19 cellular contexts compared by ENCODE assay signal in the genomic region with DNA sequence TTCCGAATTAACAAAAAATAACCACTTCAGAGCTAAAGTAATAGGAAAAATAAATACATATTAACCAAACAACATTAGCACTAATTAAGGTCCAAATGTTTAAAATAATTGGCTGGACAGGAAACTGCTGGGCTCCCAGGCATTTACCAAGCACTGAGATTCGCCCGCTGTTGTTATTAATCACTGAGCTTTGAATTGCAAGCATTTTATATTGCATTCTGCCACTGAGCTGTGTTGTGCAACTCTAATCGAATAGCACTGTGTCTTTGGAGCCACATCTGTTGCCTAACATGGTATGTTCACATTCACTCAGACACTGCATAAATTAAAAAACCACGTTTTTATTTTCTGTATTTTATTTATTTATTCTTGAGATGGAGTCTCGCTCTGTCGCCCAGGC.
A peak's percentile ranks its signal among the peaks of the same experiment; 100 is the strongest.
DNase-seq lines count a peak whose midpoint lies in the region; ATAC-seq, FAIRE-seq and TF ChIP-seq lines count a peak whose summit lies in the region.
"Had no signal": no experiment of that assay in that cellular context is flagged by ENCODE, and none has a peak within 500 bp of the region (broad histone marks: within the 10 kb centered on the region; RNA-seq: fewer than 3 reads in every experiment).

No MANE protein-coding gene starts in this region.

- H3K9ac ChIP-seq in HepG2 (ENCODE audit: insufficient read depth, low read depth, low read length): no peak overlapping the region

- H3K4me2 ChIP-seq in HepG2 (ENCODE audit: low read depth, low read length): no peak overlapping the region

- intact Hi-C loops in HepG2 (cut with micrococcal nuclease; ENCODE audit: unreplicated experiment): no loop called here

- CTCF ChIA-PET in HepG2 (lab: Yijun Ruan, JAX; ENCODE audit: low intra/inter-chr PET ratio, low total read pairs): no interaction called here

- no peak overlapping the region for H3K4me3 ChIP-seq in AG09309 (ENCODE audit: control insufficient read depth, low read depth, low read length)
- H3K4me3 ChIP-seq in choroid plexus epithelial cell (ENCODE audit: low read depth, low read length): no peak overlapping the region
- no peak overlapping the region for H3K4me3 ChIP-seq in HepG2 (replicated peaks in 1 of 3; ENCODE audit: insufficient read depth in 1 of 3, low read depth in 2 of 3, low read length in 3 of 3)
- H3K4me3 ChIP-seq: cardiac muscle cell, lung had no signal

- H3K27me3 ChIP-seq in HepG2 (ENCODE audit: control insufficient read depth in 1 of 2, insufficient read depth in 2 of 2, low read length in 2 of 2): no peaks in the 10 kb centered on the region
- H3K27me3 ChIP-seq: cardiac muscle cell had no signal

- no peak for TF ChIP-seq RAD21 in HepG2 (CRISPR knock-in tag; IDR thresholded peaks at IDR 0.05)

- no peak overlapping the region for H3K27ac Mint-ChIP-seq in stimulated activated naive CD8-positive, alpha-beta T cell treated with anti-CD3 and anti-CD28 coated beads, Interleukin-15, amount 100 ng/mL, for 72 hours
- H3K27ac Mint-ChIP-seq: activated CD4-positive, alpha-beta T cell treated with anti-CD3 and anti-CD28 coated beads, Interleukin-2, amount 10 ng/mL, durations not matched to agents 24 days and 14 days; activated naive CD4-positive, alpha-beta T cell treated with anti-CD3 and anti-CD28 coated beads, Interleukin-2, amount 50 U/mL, for 24 hours; natural killer cell had no signal

- no peak for TF ChIP-seq POLR2A in HepG2 (IDR thresholded peaks at IDR 0.05; ENCODE audit: insufficient read depth in 1 of 2, low read depth in 2 of 2, low read length in 2 of 2)

- H3K9me3 ChIP-seq in HepG2 (ENCODE audit: low read length): no peaks in the 10 kb centered on the region

- BruUV-seq in HepG2 (replicated peaks; lab: Mats Ljungman, UMichigan): no TSS peak

- ATAC-seq in HepG2: no peak
- no peak for ATAC-seq in stimulated activated naive CD8-positive, alpha-beta T cell treated with anti-CD3 and anti-CD28 coated beads, Interleukin-15, amount 100 ng/mL, for 72 hours
- no peak for ATAC-seq in HG03378 (IDR thresholded peaks at IDR 0.05; ENCODE audit: unreplicated experiment)
- ATAC-seq: natural killer cell had no signal

- H3K4me1 Mint-ChIP-seq in stimulated activated naive CD8-positive, alpha-beta T cell treated with anti-CD3 and anti-CD28 coated beads, Interleukin-15, amount 100 ng/mL, for 72 hours: no peaks in the 10 kb centered on the region
- H3K4me1 Mint-ChIP-seq: activated naive CD4-positive, alpha-beta T cell treated with anti-CD3 and anti-CD28 coated beads, Interleukin-2, amount 50 U/mL, for 24 hours; natural killer cell had no signal

- FAIRE-seq in HepG2 (lab: Jason Lieb, UNC): no peak

- H2AFZ ChIP-seq in HepG2 (ENCODE audit: low read length): no peak overlapping the region

- no peak for TF ChIP-seq CTCF in AG09309 (IDR thresholded peaks at IDR 0.05; ENCODE audit: control insufficient read depth, insufficient read depth, low read depth, low read length, missing control alignments)
- no peak for TF ChIP-seq CTCF in choroid plexus epithelial cell (conservative IDR thresholded peaks at IDR 0.05; ENCODE audit: low read depth, low read length)
- TF ChIP-seq CTCF in HepG2 (CRISPR knock-in tag; IDR thresholded peaks at IDR 0.05): no peak

- DNase-seq in AG09309 (ENCODE audit: low read depth) (peak; percentile 50), M059J (ENCODE audit: low read depth) (peak; percentile 49), choroid plexus epithelial cell (ENCODE audit: low read depth) (peak; percentile 69), HepG2 (ENCODE audit: low spot score) (no peak), middle frontal gyrus (ENCODE audit: extremely low spot score, low spot score) (no peak), KBM-7 (no peak)
- DNase-seq in stimulated activated naive CD8-positive, alpha-beta T cell treated with anti-CD3 and anti-CD28 coated beads, Interleukin-15, amount 100 ng/mL, for 72 hours: no peak
- DNase-seq: activated CD4-positive, alpha-beta T cell treated with anti-CD3 and anti-CD28 coated beads, Interleukin-2, amount 10 ng/mL, durations not matched to agents 24 days and 14 days; activated T-cell treated with anti-CD3 and anti-CD28 coated beads, Interleukin-2, amount 50 U/mL, for 1 hour; COR-L47; GF-D8; natural killer cell; NCI-H2029 treated with DMSO at 0.1 percent for 48 hours; NCI-H524 treated with DMSO at 0.1 percent for 48 hours; stimulated activated CD4-positive, alpha-beta T cell treated with anti-CD3 and anti-CD28 coated beads, Interleukin-1b, Interleukin-23, amount 100 ng/mL, for 48 hours had no signal

- POLR2A ChIA-PET in HepG2 (lab: Yijun Ruan, JAX): interaction anchor here (1.1 to 2.2 kb wide), 3 partner anchors 12 to 89 kb away, joined by 3 to 8 read pairs (median 7); partner anchors contain the start of genes SEPTIN10 and SOWAHC

- no peak overlapping the region for H3K27ac ChIP-seq in HepG2 (ENCODE audit: extremely low read length, insufficient read depth, low read length)
- H3K27ac ChIP-seq: cardiac muscle cell had no signal

- H3K79me2 ChIP-seq in HepG2 (ENCODE audit: insufficient read depth, low read length): no peaks in the 10 kb centered on the region

- in situ Hi-C loops in HepG2 (cut with HindIII; ENCODE audit: extremely low pct_ligation_motif_present, low pct_unique_long_range_greater_than_20kb) (no loop called here), KBM-7 (cut with MboI; ENCODE audit: low pct_unique_long_range_greater_than_20kb, low sequenced_read_pairs) (no loop called here)

- H4K20me1 ChIP-seq in HepG2 (ENCODE audit: insufficient read depth, low read length): no peaks in the 10 kb centered on the region

- H3K27me3 Mint-ChIP-seq in stimulated activated naive CD8-positive, alpha-beta T cell treated with anti-CD3 and anti-CD28 coated beads, Interleukin-15, amount 100 ng/mL, for 72 hours: peaks cover 42% of the 10 kb centered on the region

- 83% methylated on average over 7 of the region's 7 CpGs for WGBS in HepG2 (ENCODE audit: low lambda C conversion rate)

- no peaks in the 10 kb centered on the region for H3K36me3 ChIP-seq in HepG2 (replicated peaks in 1 of 2; ENCODE audit: control insufficient read depth in 1 of 2, insufficient read depth in 2 of 2, low read length in 2 of 2)
- H3K36me3 ChIP-seq: cardiac muscle cell had no signal

- no peaks in the 10 kb centered on the region for H3K9me3 Mint-ChIP-seq in stimulated activated naive CD8-positive, alpha-beta T cell treated with anti-CD3 and anti-CD28 coated beads, Interleukin-15, amount 100 ng/mL, for 72 hours
- H3K9me3 Mint-ChIP-seq: activated CD4-positive, alpha-beta T cell treated with anti-CD3 and anti-CD28 coated beads, Interleukin-2, amount 10 ng/mL, durations not matched to agents 24 days and 14 days; activated naive CD4-positive, alpha-beta T cell treated with anti-CD3 and anti-CD28 coated beads, Interleukin-2, amount 50 U/mL, for 24 hours; natural killer cell had no signal

- H3K4me1 ChIP-seq in HepG2 (ENCODE audit: insufficient read depth, low read length): peaks cover 53% of the 10 kb centered on the region

- TF ChIP-seq EP300 in HepG2 (IDR thresholded peaks at IDR 0.05; ENCODE audit: low read depth in 2 of 2, low read length in 2 of 2): no peak
- no peak for TF ChIP-seq EP300 in HepG2 (CRISPR knock-in tag; IDR thresholded peaks at IDR 0.05; ENCODE audit: borderline replicate concordance)

- no peak overlapping the region for H3K4me3 Mint-ChIP-seq in stimulated activated naive CD8-positive, alpha-beta T cell treated with anti-CD3 and anti-CD28 coated beads, Interleukin-15, amount 100 ng/mL, for 72 hours
- H3K4me3 Mint-ChIP-seq: activated CD4-positive, alpha-beta T cell treated with anti-CD3 and anti-CD28 coated beads, Interleukin-2, amount 10 ng/mL, durations not matched to agents 24 days and 14 days; activated naive CD4-positive, alpha-beta T cell treated with anti-CD3 and anti-CD28 coated beads, Interleukin-2, amount 50 U/mL, for 24 hours; natural killer cell had no signal

TF ChIP-seq in HepG2, 621 proteins besides CTCF, POLR2A, EP300 and RAD21:
- TF ChIP-seq KLF13 (CRISPR knock-in tag; IDR thresholded peaks at IDR 0.05): no peak
- TF ChIP-seq TARDBP (CRISPR knock-in tag; IDR thresholded peaks at IDR 0.05): no peak
- TF ChIP-seq CEBPB (IDR thresholded peaks at IDR 0.05; ENCODE audit: borderline replicate concordance, low read depth, low read length): peak; percentile 30; the same call in 1 of the 2 replicates
TF ChIP-seq in HepG2: peak in this region for 1.

Comparison
In these comparisons a context has a peak if more than half of its experiments do, and no peak if none do; other contexts are left out.
1. DNase-seq: peak in AG09309 (single experiment), M059J (single experiment) and choroid plexus epithelial cell (single experiment); none in HepG2 (single experiment), middle frontal gyrus (single experiment), stimulated activated naive CD8-positive, alpha-beta T cell treated with anti-CD3 and anti-CD28 coated beads, Interleukin-15, amount 100 ng/mL, for 72 hours (0 of 2) and KBM-7 (single experiment).